Comparison of ENCODE assay signal across 18 cellular contexts in genomic region chr1:220769205-220769604, GRCh38. TPM values are rescaled to one million over a fixed set of nuclear protein-coding genes. Genes with fewer than 3 reads are reported as not detected.
"Had no signal": no experiment of that assay in that cellular context is flagged by ENCODE, and none has a peak within 500 bp of the region (broad histone marks: within the 10 kb centered on the region; RNA-seq: fewer than 3 reads in every experiment).

No MANE protein-coding gene starts in this region.

- H3K4me3 ChIP-seq: esophagus squamous epithelium, heart right ventricle, lower lobe of right lung, stomach, upper lobe of left lung had no signal

- H3K9me3 ChIP-seq: esophagus squamous epithelium, heart right ventricle, lower lobe of right lung, stomach, testis, upper lobe of left lung had no signal

- H3K27ac ChIP-seq: lower lobe of right lung, testis had no signal

- H3K9me3 Mint-ChIP-seq: activated naive CD4-positive, alpha-beta T cell treated with anti-CD3 and anti-CD28 coated beads, Interleukin-2, amount 50 U/mL, for 24 hours; effector memory CD8-positive, alpha-beta T cell; natural killer cell treated with Interleukin-12 subunit alpha and Interleukin-12 subunit beta and Interleukin-15 and Interleukin-18, amount 100 ng/mL, for 72 hours had no signal

- H3K4me3 Mint-ChIP-seq: activated naive CD4-positive, alpha-beta T cell treated with anti-CD3 and anti-CD28 coated beads, Interleukin-2, amount 50 U/mL, for 24 hours; effector memory CD8-positive, alpha-beta T cell; natural killer cell treated with Interleukin-12 subunit alpha and Interleukin-12 subunit beta and Interleukin-15 and Interleukin-18, amount 100 ng/mL, for 72 hours had no signal

- H3K27ac Mint-ChIP-seq: activated naive CD4-positive, alpha-beta T cell treated with anti-CD3 and anti-CD28 coated beads, Interleukin-2, amount 50 U/mL, for 24 hours; effector memory CD8-positive, alpha-beta T cell; natural killer cell treated with Interleukin-12 subunit alpha and Interleukin-12 subunit beta and Interleukin-15 and Interleukin-18, amount 100 ng/mL, for 72 hours had no signal

- H3K27me3 ChIP-seq: esophagus squamous epithelium, heart right ventricle, stomach, testis, upper lobe of left lung had no signal

- H3K4me1 Mint-ChIP-seq: activated naive CD4-positive, alpha-beta T cell treated with anti-CD3 and anti-CD28 coated beads, Interleukin-2, amount 50 U/mL, for 24 hours had no signal

- DNase-seq: activated CD4-positive, alpha-beta T cell treated with anti-CD3 and anti-CD28 coated beads for 1 hour; activated CD4-positive, alpha-beta T cell treated with anti-CD3 and anti-CD28 coated beads, Interleukin-2, amount 50 U/mL, for 4 hours; activated gamma-delta T cell; effector memory CD8-positive, alpha-beta T cell; esophagus squamous epithelium; heart right ventricle; left cardiac atrium; lower lobe of right lung; nucleus accumbens; retina; stomach; T1000; testis had no signal

- H3K36me3 Mint-ChIP-seq: activated naive CD4-positive, alpha-beta T cell treated with anti-CD3 and anti-CD28 coated beads, Interleukin-2, amount 50 U/mL, for 24 hours; natural killer cell treated with Interleukin-12 subunit alpha and Interleukin-12 subunit beta and Interleukin-15 and Interleukin-18, amount 100 ng/mL, for 72 hours had no signal

- ATAC-seq: effector memory CD8-positive, alpha-beta T cell; heart right ventricle; left cardiac atrium; lower lobe of right lung; natural killer cell treated with Interleukin-12 subunit alpha and Interleukin-12 subunit beta and Interleukin-15 and Interleukin-18, amount 100 ng/mL, for 72 hours had no signal

- H3K27me3 Mint-ChIP-seq: natural killer cell treated with Interleukin-12 subunit alpha and Interleukin-12 subunit beta and Interleukin-15 and Interleukin-18, amount 100 ng/mL, for 72 hours had no signal

RNA-seq across cellular contexts. Expression of gene MTARC1, which starts 17.5 kb away (rescaled TPM):
- total RNA-seq: activated CD8-positive, alpha-beta memory T cell treated with anti-CD3 and anti-CD28 coated beads for 36 hours; T-helper 1 cell treated with Interleukin-12 subunit alpha and Interleukin-12 subunit beta and Interleukin-4 antibody, amounts not matched to agents 30 ng/mL and 1 ng/mL, for 36 hours had no signal

RNA-seq across cellular contexts. Expression of gene MTARC2, which starts 21.1 kb away (rescaled TPM):
- total RNA-seq: activated CD8-positive, alpha-beta memory T cell treated with anti-CD3 and anti-CD28 coated beads for 36 hours; natural killer cell treated with Interleukin-12 subunit alpha and Interleukin-12 subunit beta and Interleukin-15 and Interleukin-18, amount 100 ng/mL, for 72 hours; T-helper 1 cell treated with Interleukin-12 subunit alpha and Interleukin-12 subunit beta and Interleukin-4 antibody, amounts not matched to agents 30 ng/mL and 1 ng/mL, for 36 hours had no signal
